Comparison of ENCODE assay signal across 8 cellular contexts in the genomic region with DNA sequence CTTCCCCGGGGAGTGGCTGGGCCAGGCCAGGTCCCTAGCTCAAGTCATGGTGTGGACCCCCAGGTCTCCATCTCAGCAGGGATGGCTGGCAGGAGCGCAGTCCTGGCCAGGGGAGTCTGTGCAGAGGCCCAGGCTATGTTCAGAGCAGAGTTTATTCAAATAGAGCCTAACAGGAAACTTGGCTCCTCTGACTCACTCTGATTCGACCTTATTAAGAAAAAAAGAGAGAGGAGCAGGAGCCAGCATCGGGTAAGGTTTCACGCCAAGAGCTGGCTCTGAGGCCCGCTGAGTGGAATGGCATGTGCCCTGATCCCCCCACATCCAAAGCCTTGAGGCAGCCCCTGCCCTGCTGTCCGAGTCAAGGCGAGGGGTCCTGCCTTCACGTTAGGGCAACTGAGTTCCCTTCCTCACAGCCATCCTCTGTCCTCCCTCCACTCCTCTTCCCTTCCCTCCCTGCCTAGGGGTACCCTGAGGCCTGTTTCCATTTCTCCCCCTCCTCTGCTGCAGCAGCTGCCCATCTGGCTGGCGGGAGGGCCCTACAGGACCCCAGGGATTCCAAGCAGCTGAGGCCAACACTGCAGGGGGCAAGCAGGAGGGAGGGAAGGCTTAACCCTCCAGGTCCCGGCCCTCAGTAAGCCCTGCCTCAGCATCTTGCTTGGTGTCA. TPM values are rescaled to one million over a fixed set of nuclear protein-coding genes. Genes with fewer than 3 reads are reported as not detected.
DNase-seq lines count a peak whose midpoint lies in the region; ATAC-seq and TF ChIP-seq lines count a peak whose summit lies in the region.

No MANE protein-coding gene starts in this region.

- H3K27ac ChIP-seq in AG04450 (ENCODE audit: low read depth, low read length) (peak overlapping the region; percentile 95), fibroblast of lung (ENCODE audit: insufficient read depth, low read length) (peak overlapping the region; percentile 85)

- TF ChIP-seq CTCF in AG04450 (IDR thresholded peaks at IDR 0.05; ENCODE audit: low read depth, low read length), result no peak
- no peak for TF ChIP-seq CTCF in fibroblast of lung (conservative IDR thresholded peaks at IDR 0.05 in 1 of 2, IDR thresholded peaks at IDR 0.05 in 1 of 2; ENCODE audit: low read depth in 1 of 2, low read length in 2 of 2)

- H3K9ac ChIP-seq in fibroblast of lung (ENCODE audit: insufficient read depth, low read length), result peak overlapping the region; percentile 41

- H3K36me3 ChIP-seq in fibroblast of lung (ENCODE audit: control insufficient read depth, insufficient read depth, low read length), result peaks cover 4% of the 10 kb centered on the region

- no peak for ATAC-seq in GM19452 (IDR thresholded peaks at IDR 0.05; ENCODE audit: unreplicated experiment)
- no peak for ATAC-seq in HG03565 (IDR thresholded peaks at IDR 0.05; ENCODE audit: unreplicated experiment)

- POLR2A ChIA-PET in AG04450 (lab: Yijun Ruan, JAX), result interaction anchor here (0.6 to 0.9 kb wide), 2 partner anchors 10 to 12 kb away, joined by 5 read pairs; no protein-coding TSS in a partner anchor

- peak overlapping the region; percentile 74 for H3K4me2 ChIP-seq in fibroblast of lung (ENCODE audit: extremely low read depth, insufficient read depth, low read length)

- H3K9me3 ChIP-seq in AG04450 (ENCODE audit: control insufficient read depth, insufficient read depth, low read length), result no peaks in the 10 kb centered on the region; the same call in 1 of the 2 replicates
- H3K9me3 ChIP-seq in fibroblast of lung (ENCODE audit: control insufficient read depth, insufficient read depth, low read depth, low read length), result no peaks in the 10 kb centered on the region

- no peaks in the 10 kb centered on the region for H3K27me3 ChIP-seq in AG04450 (ENCODE audit: control insufficient read depth, insufficient read depth, low read length)
- no peaks in the 10 kb centered on the region for H3K27me3 ChIP-seq in fibroblast of lung (ENCODE audit: control insufficient read depth, insufficient read depth, low read length)

- DNase-seq in AG04450 (ENCODE audit: low read depth, low spot score), result peak; percentile 73
- peak; percentile 34 for DNase-seq in HT-29 (ENCODE audit: low spot score)
- DNase-seq in activated CD4-positive, alpha-beta T cell treated with anti-CD3 and anti-CD28 coated beads, Interleukin-2, amount 50 U/mL, for 48 hours, result peak; percentile 23 to 41
- peak; percentile 87 to 89 for DNase-seq in fibroblast of lung (ENCODE audit: low read depth in 2 of 2)
- DNase-seq in pulmonary artery endothelial cell (ENCODE audit: low read depth, low spot score), result peak; percentile 50
- DNase-seq in mucosa of gallbladder (ENCODE audit: low spot score), result no peak

- H2AFZ ChIP-seq in fibroblast of lung (ENCODE audit: low read length), result peak overlapping the region; percentile 37

- H3K79me2 ChIP-seq in fibroblast of lung (ENCODE audit: control insufficient read depth, insufficient read depth, low read length), result peaks cover 49% of the 10 kb centered on the region

- peak overlapping the region; percentile 38 for H3K4me3 ChIP-seq in AG04450 (ENCODE audit: low read depth, low read length)
- H3K4me3 ChIP-seq in fibroblast of lung (replicated peaks in 1 of 4; ENCODE audit: control extremely low read depth in 1 of 4, insufficient read depth in 1 of 4, low read depth in 3 of 4, low read length in 4 of 4), result peak overlapping the region in 1 of 4 experiments; percentile 33

- CTCF ChIA-PET in AG04450 (lab: Charles Lee), result interaction anchor here (0.5 to 1.9 kb wide), 6 partner anchors 9 to 51 kb away, joined by 3 to 8 read pairs (median 4); a partner anchor contains a TSS

- H3K4me1 ChIP-seq in fibroblast of lung (ENCODE audit: control insufficient read depth, extremely low read depth, insufficient read depth, low read length), result peaks cover 55% of the 10 kb centered on the region

- H4K20me1 ChIP-seq in fibroblast of lung (ENCODE audit: control insufficient read depth, extremely low read depth, insufficient read depth, low read length), result no peaks in the 10 kb centered on the region

RNA-seq across cellular contexts. Expression of a gene that starts 1.9 kb away (rescaled TPM):
- polyA plus RNA-seq in AG04450 (2011; rRNA removed), result 114 and 206 TPM in 2 replicates
- 260 and 359 TPM in 2 replicates for polyA minus RNA-seq in AG04450 (2011; rRNA and poly(A)+ RNA removed)
- 20.0 and 26.1 TPM in 2 replicates for total RNA-seq in HT-29 (2014; rRNA removed; shearing (Covaris generic))
- total RNA-seq in fibroblast of lung, result 65.6 and 91.4 TPM in 2 replicates
- 163 and 188 TPM in 2 replicates for polyA plus RNA-seq in fibroblast of lung
- 252 and 290 TPM in 2 replicates for polyA plus RNA-seq in fibroblast of lung (2012)
- 596 and 875 TPM in 2 replicates for polyA minus RNA-seq in fibroblast of lung (ENCODE audit: low replicate concordance)
- 0.28 and 4.4 TPM in 2 replicates for total RNA-seq in pulmonary artery endothelial cell
- total RNA-seq in mucosa of gallbladder, result 20.2 TPM

RNA-seq across cellular contexts. Expression of a gene that starts 51.0 kb away (rescaled TPM):
- not detected in 2 replicates for polyA plus RNA-seq in AG04450 (2011; rRNA removed)
- not detected in 2 replicates for polyA minus RNA-seq in AG04450 (2011; rRNA and poly(A)+ RNA removed)
- total RNA-seq in HT-29 (2014; rRNA removed; shearing (Covaris generic)), result not detected in 2 replicates
- not detected in 2 replicates for total RNA-seq in fibroblast of lung
- polyA plus RNA-seq in fibroblast of lung, result not detected in 2 replicates
- polyA plus RNA-seq in fibroblast of lung (2012), result not detected in 2 replicates
- not detected in 2 replicates for polyA minus RNA-seq in fibroblast of lung (ENCODE audit: low replicate concordance)
- not detected in 2 replicates for total RNA-seq in pulmonary artery endothelial cell
- total RNA-seq in mucosa of gallbladder, result not detected
